26 cellular contexts compared by ENCODE assay signal in genomic region chr2:181823405-181823804, GRCh38.
"Had no signal": no experiment of that assay in that cellular context is flagged by ENCODE, and none has a peak within 500 bp of the region (broad histone marks: within the 10 kb centered on the region; RNA-seq: fewer than 3 reads in every experiment).

No MANE protein-coding gene starts in this region.

- H3K27me3 ChIP-seq: esophagus squamous epithelium, ovary, sigmoid colon, stomach, thyroid gland had no signal

- FAIRE-seq: endothelial cell of umbilical vein, frontal cortex had no signal

- H3K36me3 ChIP-seq: esophagus squamous epithelium, ovary, sigmoid colon, stomach, thyroid gland had no signal

- H3K27me3 Mint-ChIP-seq: type B pancreatic cell had no signal

- ATAC-seq: left lobe of liver; natural killer cell; psoas muscle; right cardiac atrium; stimulated activated effector memory CD8-positive, alpha-beta T cell treated with anti-CD3 and anti-CD28 coated beads, Interleukin-12 subunit alpha, Interleukin-12 subunit beta, amount 100 ng/mL, for 72 hours had no signal

- H3K4me1 ChIP-seq: psoas muscle, stomach, thyroid gland had no signal

- H3K4me1 Mint-ChIP-seq: immature natural killer cell; memory B cell; natural killer cell; stimulated activated effector memory CD8-positive, alpha-beta T cell treated with anti-CD3 and anti-CD28 coated beads, Interleukin-12 subunit alpha, Interleukin-12 subunit beta, amount 100 ng/mL, for 72 hours had no signal

- H3K27ac Mint-ChIP-seq: immature natural killer cell; memory B cell; natural killer cell; stimulated activated effector memory CD8-positive, alpha-beta T cell treated with anti-CD3 and anti-CD28 coated beads, Interleukin-12 subunit alpha, Interleukin-12 subunit beta, amount 100 ng/mL, for 72 hours; type B pancreatic cell had no signal

- H3K36me3 Mint-ChIP-seq: immature natural killer cell; memory B cell; natural killer cell; stimulated activated effector memory CD8-positive, alpha-beta T cell treated with anti-CD3 and anti-CD28 coated beads, Interleukin-12 subunit alpha, Interleukin-12 subunit beta, amount 100 ng/mL, for 72 hours; type B pancreatic cell had no signal

- H3K27ac ChIP-seq: coronary artery, esophagus squamous epithelium, ovary, psoas muscle, sigmoid colon, stomach, thyroid gland had no signal

- H3K9me3 Mint-ChIP-seq: immature natural killer cell; memory B cell; natural killer cell; stimulated activated effector memory CD8-positive, alpha-beta T cell treated with anti-CD3 and anti-CD28 coated beads, Interleukin-12 subunit alpha, Interleukin-12 subunit beta, amount 100 ng/mL, for 72 hours; type B pancreatic cell had no signal

- DNase-seq: dermis blood vessel endothelial cell; effector memory CD4-positive, alpha-beta T cell; erythroblast; esophagus squamous epithelium; hypothalamus; immature natural killer cell; natural killer cell; occipital lobe; ovary; posterior cingulate gyrus; psoas muscle; right cardiac atrium; sigmoid colon; stimulated activated CD4-positive, alpha-beta T cell treated with anti-CD3 and anti-CD28 coated beads, Interleukin-2, amount 100 ng/mL, for 24 hours; stimulated activated CD4-positive, alpha-beta T cell treated with anti-CD3 and anti-CD28 coated beads, Interleukin-4, amount 100 ng/mL, for 24 hours; stimulated activated naive CD4-positive, alpha-beta T cell treated with Interleukin-2 at 50 U/mL for 16 hours; stomach; thyroid gland had no signal

- H3K9me3 ChIP-seq: esophagus squamous epithelium, ovary, psoas muscle, sigmoid colon, stomach, thyroid gland had no signal

- H3K4me3 Mint-ChIP-seq: immature natural killer cell; memory B cell; natural killer cell; stimulated activated effector memory CD8-positive, alpha-beta T cell treated with anti-CD3 and anti-CD28 coated beads, Interleukin-12 subunit alpha, Interleukin-12 subunit beta, amount 100 ng/mL, for 72 hours; type B pancreatic cell had no signal

- H3K4me3 ChIP-seq: coronary artery, esophagus squamous epithelium, lung, ovary, psoas muscle, sigmoid colon, stomach, thyroid gland had no signal
